In the genomic region with DNA sequence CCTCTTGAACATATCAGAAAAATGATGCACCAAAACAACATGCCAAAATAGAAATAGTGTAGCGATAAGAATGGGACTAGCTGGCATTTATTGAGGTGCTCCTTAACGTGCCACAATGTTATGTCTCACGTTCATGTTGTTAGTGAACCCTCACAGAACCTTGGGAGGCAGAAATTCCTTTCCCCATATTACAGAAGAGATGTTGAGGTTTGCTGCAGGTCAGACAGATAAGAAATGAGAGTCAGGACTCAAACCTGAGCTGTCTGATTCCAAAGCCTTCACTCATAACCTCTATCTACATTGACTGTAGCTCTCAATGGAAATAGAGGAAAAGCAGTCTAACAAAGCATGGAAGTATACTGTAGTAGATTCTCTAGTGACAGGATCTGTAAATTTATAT, we compare ENCODE assay signal across 20 cellular contexts.
DNase-seq lines count a peak whose midpoint lies in the region; ATAC-seq, FAIRE-seq and TF ChIP-seq lines count a peak whose summit lies in the region.
"Had no signal": no experiment of that assay in that cellular context is flagged by ENCODE, and none has a peak within 500 bp of the region (broad histone marks: within the 10 kb centered on the region; RNA-seq: fewer than 3 reads in every experiment).

No MANE protein-coding gene starts in this region.

- H4K20me1 ChIP-seq in astrocyte (ENCODE audit: insufficient read depth, low read length): no peaks in the 10 kb centered on the region
- H4K20me1 ChIP-seq in osteoblast (ENCODE audit: insufficient read depth, low read length): no peaks in the 10 kb centered on the region

- TF ChIP-seq CTCF in astrocyte (IDR thresholded peaks at IDR 0.05; ENCODE audit: insufficient read depth, low read depth, low read length) (no peak), osteoblast (IDR thresholded peaks at IDR 0.05; ENCODE audit: extremely low read depth, low read depth, low read length) (no peak)

- H3K9me3 ChIP-seq in astrocyte (ENCODE audit: insufficient read depth, low read depth, low read length): no peaks in the 10 kb centered on the region
- no peaks in the 10 kb centered on the region for H3K9me3 ChIP-seq in osteoblast (ENCODE audit: low read depth, low read length)
- no peaks in the 10 kb centered on the region for H3K9me3 ChIP-seq in aorta (ENCODE audit: control insufficient read depth, low read length)

- no peak overlapping the region for H3K4me3 Mint-ChIP-seq in astrocyte (ENCODE audit: unreplicated experiment)

- no peak overlapping the region for H3K9ac ChIP-seq in astrocyte (ENCODE audit: low read length)

- H3K27me3 Mint-ChIP-seq in astrocyte (ENCODE audit: low read depth, unreplicated experiment): no peaks in the 10 kb centered on the region

- no peak for ATAC-seq in aorta (ENCODE audit: low FRiP score)
- ATAC-seq: GM12878 had no signal

- H3K27ac ChIP-seq in astrocyte (ENCODE audit: low read depth, low read length) (peak overlapping the region; percentile 70), osteoblast (ENCODE audit: low read depth, low read length) (peak overlapping the region; percentile 59), aorta (ENCODE audit: low read depth in 1 of 2, low read length in 2 of 2) (no peak overlapping the region)
- H3K27ac ChIP-seq: C4-2B had no signal

- peak overlapping the region; percentile 83 for H3K27ac Mint-ChIP-seq in astrocyte (ENCODE audit: unreplicated experiment)

- H3K4me3 ChIP-seq in astrocyte (ENCODE audit: insufficient read depth, low read depth, low read length): no peak overlapping the region
- no peak overlapping the region for H3K4me3 ChIP-seq in osteoblast (ENCODE audit: insufficient read depth, low read length)
- no peak overlapping the region for H3K4me3 ChIP-seq in aorta (ENCODE audit: low read length in 2 of 2)
- H3K4me3 ChIP-seq: GM12878 had no signal

- no peaks in the 10 kb centered on the region for H3K79me2 ChIP-seq in astrocyte (ENCODE audit: insufficient read depth, low read length)
- no peaks in the 10 kb centered on the region for H3K79me2 ChIP-seq in osteoblast (ENCODE audit: insufficient read depth, low read length)

- DNase-seq in EL: peak; percentile 46
- peak; percentile 96 for DNase-seq in NCI-H226
- DNase-seq in astrocyte (ENCODE audit: low read depth): peak; percentile 70
- no peak for DNase-seq in osteoblast (ENCODE audit: insufficient read length, low spot score, missing footprints)
- no peak for DNase-seq in retina
- DNase-seq in aorta: no peak
- DNase-seq in activated CD8-positive, alpha-beta memory T cell treated with anti-CD3 and anti-CD28 coated beads, Interleukin-2, amount 50 U/mL, for 4 hours: no peak
- no peak for DNase-seq in GF-D8 (lab: John Stamatoyannopoulos, UW)
- DNase-seq: AML-193, DMS79, GDM1, KBM-7, NCI-H1105 treated with DMSO at 0.1 percent for 48 hours, NCI-H187, NCI-H2107, NCI-H345, NCI-H524 treated with DMSO at 0.1 percent for 48 hours had no signal

- H2AFZ ChIP-seq in astrocyte (ENCODE audit: low read depth, low read length): no peak overlapping the region
- no peak overlapping the region for H2AFZ ChIP-seq in osteoblast (ENCODE audit: low read length)

- no peak for FAIRE-seq in astrocyte (lab: Jason Lieb, UNC)
- FAIRE-seq: GM12878, H1 had no signal

- H3K36me3 ChIP-seq in astrocyte (ENCODE audit: insufficient read depth, low read length) (no peaks in the 10 kb centered on the region), osteoblast (ENCODE audit: insufficient read depth, low read length) (no peaks in the 10 kb centered on the region), aorta (ENCODE audit: control insufficient read depth in 1 of 2, insufficient read depth in 2 of 2, low read length in 1 of 2) (no peaks in the 10 kb centered on the region)

- H3K4me2 ChIP-seq in astrocyte (ENCODE audit: low read length) (peak overlapping the region; percentile 43), osteoblast (ENCODE audit: insufficient read depth, low read length) (peak overlapping the region; percentile 38)

- no peaks in the 10 kb centered on the region for H3K9me3 Mint-ChIP-seq in astrocyte (ENCODE audit: unreplicated experiment)

- H3K4me1 ChIP-seq in astrocyte (ENCODE audit: insufficient read depth, low read length) (peaks cover 38% of the 10 kb centered on the region), osteoblast (ENCODE audit: insufficient read depth, low read length) (peaks cover 47% of the 10 kb centered on the region), aorta (ENCODE audit: control insufficient read depth in 1 of 2, insufficient read depth in 2 of 2, low read length in 2 of 2) (no peaks in the 10 kb centered on the region)

- H3K36me3 Mint-ChIP-seq in astrocyte (ENCODE audit: low read depth, unreplicated experiment): no peaks in the 10 kb centered on the region

- WGBS in aorta, 2 donors: 68 to 78% methylated on average over 3 of the region's 3 CpGs

- H3K27me3 ChIP-seq in astrocyte (ENCODE audit: insufficient read depth, low read length) (no peaks in the 10 kb centered on the region), osteoblast (ENCODE audit: insufficient read depth, low read length) (no peaks in the 10 kb centered on the region), aorta (ENCODE audit: control insufficient read depth in 1 of 2, insufficient read depth in 2 of 2, low read length in 1 of 2) (no peaks in the 10 kb centered on the region)

- H3K4me1 Mint-ChIP-seq in astrocyte (ENCODE audit: low read depth, unreplicated experiment): peaks cover 44% of the 10 kb centered on the region

- intact Hi-C loops in aorta (cut with DNase I): loop anchor here (5.0 to 10.0 kb wide), 4 partner anchors 32 to 257 kb away; no protein-coding TSS in a partner anchor

Comparison
In these comparisons a context has a peak if more than half of its experiments do, and no peak if none do; other contexts are left out.
1. DNase-seq: peak in EL (single experiment), NCI-H226 (single experiment) and astrocyte (single experiment); none in osteoblast (single experiment), retina (single experiment), aorta (0 of 2), activated CD8-positive, alpha-beta memory T cell treated with anti-CD3 and anti-CD28 coated beads, Interleukin-2, amount 50 U/mL, for 4 hours (single experiment) and GF-D8 (single experiment).
2. H3K27ac ChIP-seq: peak in astrocyte (single experiment) and osteoblast (single experiment); none in aorta (0 of 2).